In genomic region chr15:96756656-96757055, GRCh38 we compare ENCODE assay signal across 19 cellular contexts.
"Had no signal": no experiment of that assay in that cellular context is flagged by ENCODE, and none has a peak within 500 bp of the region (broad histone marks: within the 10 kb centered on the region; RNA-seq: fewer than 3 reads in every experiment).

No MANE protein-coding gene starts in this region.

- DNase-seq: colonic mucosa; cortex of kidney; effector CD8-positive, alpha-beta T cell; esophagus squamous epithelium; foreskin fibroblast; foreskin melanocyte; gastrocnemius medialis; glutamatergic neuron; head of caudate nucleus; heart right ventricle; hippocampal formation; left cardiac atrium; left ventricle myocardium superior; lower lobe of right lung; mesendoderm; midbrain; naive thymus-derived CD4-positive, alpha-beta T cell had no signal

- ATAC-seq: gastrocnemius medialis; heart right ventricle; left cardiac atrium; left lung; left ventricle myocardium superior; lower lobe of right lung; naive thymus-derived CD4-positive, alpha-beta T cell had no signal

- H3K9me3 Mint-ChIP-seq: dendritic cell treated with granulocyte-macrophage colony-stimulating factor and Interleukin-4, amounts not matched to agents 40 ng/mL and 50 ng/mL, for 4 days had no signal

- H3K27ac Mint-ChIP-seq: dendritic cell treated with granulocyte-macrophage colony-stimulating factor and Interleukin-4, amounts not matched to agents 40 ng/mL and 50 ng/mL, for 4 days; naive thymus-derived CD4-positive, alpha-beta T cell had no signal

- H3K4me1 Mint-ChIP-seq: naive thymus-derived CD4-positive, alpha-beta T cell had no signal

- H3K4me3 Mint-ChIP-seq: dendritic cell treated with granulocyte-macrophage colony-stimulating factor and Interleukin-4, amounts not matched to agents 40 ng/mL and 50 ng/mL, for 4 days; naive thymus-derived CD4-positive, alpha-beta T cell had no signal

- H3K36me3 Mint-ChIP-seq: naive thymus-derived CD4-positive, alpha-beta T cell had no signal
